5 cellular contexts compared by ENCODE assay signal in genomic region chr17:42916388-42917235, GRCh38. TPM values are rescaled to one million over a fixed set of nuclear protein-coding genes. Genes with fewer than 3 reads are reported as not detected.
"Had no signal": no experiment of that assay in that cellular context is flagged by ENCODE, and none has a peak within 500 bp of the region (broad histone marks: within the 10 kb centered on the region; RNA-seq: fewer than 3 reads in every experiment).

No MANE protein-coding gene starts in this region.

RNA-seq across cellular contexts. Expression of gene G6PC1, which starts 16.0 kb away (rescaled TPM):
- total RNA-seq: M059J, PC-3, Right ventricle myocardium superior, SJSA1 had no signal
- polyA plus RNA-seq: SK-N-SH had no signal
